In genomic region chr6:33185190-33185589, GRCh38 we compare ENCODE assay signal across 18 cellular contexts.
DNase-seq lines count a peak whose midpoint lies in the region; ATAC-seq and TF ChIP-seq lines count a peak whose summit lies in the region.
"Had no signal": no experiment of that assay in that cellular context is flagged by ENCODE, and none has a peak within 500 bp of the region (broad histone marks: within the 10 kb centered on the region; RNA-seq: fewer than 3 reads in every experiment).

No MANE protein-coding gene starts in this region.

- peaks cover 31% of the 10 kb centered on the region for H3K27me3 Mint-ChIP-seq in T-helper 1 cell treated with Interleukin-12 subunit alpha and Interleukin-12 subunit beta and Interleukin-4 antibody, amounts not matched to agents 30 μg/mL and 1 μg/mL, for 36 hours (ENCODE audit: low read depth)
- peaks cover 8% of the 10 kb centered on the region for H3K27me3 Mint-ChIP-seq in stimulated activated naive CD8-positive, alpha-beta T cell treated with anti-CD3 and anti-CD28 coated beads, Interleukin-15, amount 100 ng/mL, for 72 hours

- no peak overlapping the region for H3K4me3 Mint-ChIP-seq in T-helper 1 cell treated with Interleukin-12 subunit alpha and Interleukin-12 subunit beta and Interleukin-4 antibody, amounts not matched to agents 30 μg/mL and 1 μg/mL, for 36 hours
- H3K4me3 Mint-ChIP-seq in stimulated activated naive CD8-positive, alpha-beta T cell treated with anti-CD3 and anti-CD28 coated beads, Interleukin-15, amount 100 ng/mL, for 72 hours: no peak overlapping the region
- H3K4me3 Mint-ChIP-seq: CD4-positive, alpha-beta T cell had no signal

- H3K9me3 Mint-ChIP-seq in T-helper 1 cell treated with Interleukin-12 subunit alpha and Interleukin-12 subunit beta and Interleukin-4 antibody, amounts not matched to agents 30 μg/mL and 1 μg/mL, for 36 hours: peaks cover 19% of the 10 kb centered on the region
- H3K9me3 Mint-ChIP-seq in stimulated activated naive CD8-positive, alpha-beta T cell treated with anti-CD3 and anti-CD28 coated beads, Interleukin-15, amount 100 ng/mL, for 72 hours: peaks cover 20 to 25% of the 10 kb centered on the region in 2 donors

- DNase-seq in T-helper 1 cell (no peak), NCI-H510A treated with DMSO at 0.1 percent for 48 hours (lab: John Stamatoyannopoulos, UW) (no peak), erythroblast (lab: John Stamatoyannopoulos, UW) (no peak)
- no peak for DNase-seq in stimulated activated naive CD8-positive, alpha-beta T cell treated with anti-CD3 and anti-CD28 coated beads, Interleukin-15, amount 100 ng/mL, for 72 hours
- DNase-seq in stimulated activated naive CD8-positive, alpha-beta T cell treated with anti-CD3 and anti-CD28 coated beads, Interleukin-15, Interleukin-2, amounts not matched to agents 100 U/mL and 50 U/mL, for 24 hours: no peak
- DNase-seq: ACHN; CD4-positive, alpha-beta T cell; COR-L47; DMS79; IMR-90; NCI-H1105; NCI-H146; NCI-H2029; NCI-H2227 treated with DMSO at 0.1 percent for 48 hours; NCI-H510A; NCI-H748 treated with DMSO at 0.1 percent for 48 hours; SIG-M5 had no signal

- H3K27ac Mint-ChIP-seq in T-helper 1 cell treated with Interleukin-12 subunit alpha and Interleukin-12 subunit beta and Interleukin-4 antibody, amounts not matched to agents 30 μg/mL and 1 μg/mL, for 36 hours: peak overlapping the region; percentile 15
- H3K27ac Mint-ChIP-seq in stimulated activated naive CD8-positive, alpha-beta T cell treated with anti-CD3 and anti-CD28 coated beads, Interleukin-15, amount 100 ng/mL, for 72 hours: no peak overlapping the region
- H3K27ac Mint-ChIP-seq: CD4-positive, alpha-beta T cell had no signal

- peak; percentile 26 for ATAC-seq in stimulated activated naive CD8-positive, alpha-beta T cell treated with anti-CD3 and anti-CD28 coated beads, Interleukin-15, amount 100 ng/mL, for 72 hours
- no peak for ATAC-seq in stimulated activated naive CD8-positive, alpha-beta T cell treated with anti-CD3 and anti-CD28 coated beads, Interleukin-15, Interleukin-2, amounts not matched to agents 100 U/mL and 50 U/mL, for 24 hours

- H3K36me3 Mint-ChIP-seq in T-helper 1 cell treated with Interleukin-12 subunit alpha and Interleukin-12 subunit beta and Interleukin-4 antibody, amounts not matched to agents 30 μg/mL and 1 μg/mL, for 36 hours (ENCODE audit: low read depth): peaks cover 13% of the 10 kb centered on the region

- peaks cover 15% of the 10 kb centered on the region for H3K4me1 Mint-ChIP-seq in T-helper 1 cell treated with Interleukin-12 subunit alpha and Interleukin-12 subunit beta and Interleukin-4 antibody, amounts not matched to agents 30 μg/mL and 1 μg/mL, for 36 hours (ENCODE audit: low read depth)
- H3K4me1 Mint-ChIP-seq in stimulated activated naive CD8-positive, alpha-beta T cell treated with anti-CD3 and anti-CD28 coated beads, Interleukin-15, amount 100 ng/mL, for 72 hours: peaks cover 20% of the 10 kb centered on the region

- TF ChIP-seq POLR2A in erythroblast (IDR thresholded peaks at IDR 0.05; ENCODE audit: low read length): no peak
